Comparison of ENCODE assay signal across 7 cellular contexts in the genomic region with DNA sequence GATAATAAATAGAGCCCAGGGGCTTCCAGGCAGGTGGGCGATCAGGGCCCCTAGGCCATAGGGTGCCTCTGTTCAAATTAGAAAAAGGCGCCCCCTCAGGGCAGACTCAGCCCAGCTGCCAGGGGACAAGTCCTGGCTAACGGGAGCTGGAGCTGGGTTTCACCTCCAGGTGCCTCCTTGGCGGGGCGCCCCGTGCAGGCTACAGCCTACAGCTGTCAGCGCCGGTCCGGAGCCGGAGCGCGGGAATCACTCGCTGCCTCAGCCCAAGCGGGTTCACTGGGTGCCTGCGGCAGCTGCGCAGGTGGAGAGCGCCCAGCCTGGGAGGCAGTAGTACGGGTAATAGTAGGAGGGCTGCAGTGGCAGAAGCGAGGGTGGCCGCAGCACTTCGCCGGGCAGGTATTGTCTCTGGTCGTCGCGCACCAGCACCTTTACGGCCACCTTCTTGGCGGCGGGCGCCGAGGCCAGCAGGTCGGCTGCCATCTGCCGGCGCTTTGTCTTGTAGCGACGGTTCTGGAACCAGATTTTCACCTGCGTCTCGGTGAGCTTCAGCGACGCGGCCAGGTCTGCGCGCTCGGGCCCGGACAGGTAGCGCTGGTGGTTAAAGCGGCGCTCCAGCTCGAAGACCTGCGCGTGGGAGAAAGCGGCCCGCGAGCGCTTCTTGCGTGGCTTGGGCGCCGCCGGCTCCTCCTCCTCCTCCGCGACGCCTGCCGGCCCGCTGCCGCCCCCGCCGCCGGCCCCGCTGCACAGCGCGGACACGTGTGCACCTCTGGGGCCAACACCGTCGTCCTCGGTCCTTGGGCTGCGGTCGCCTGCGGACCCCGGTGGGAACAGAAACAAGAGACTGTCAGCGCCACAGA. TPM values are rescaled to one million over a fixed set of nuclear protein-coding genes. Genes with fewer than 3 reads are reported as not detected.
DNase-seq lines count a peak whose midpoint lies in the region; FAIRE-seq and TF ChIP-seq lines count a peak whose summit lies in the region.

No MANE protein-coding gene starts in this region.

- no peaks in the 10 kb centered on the region for H4K20me1 ChIP-seq in neural cell (ENCODE audit: insufficient read depth)

- no peak for TF ChIP-seq POLR2A in GM12892 (IDR thresholded peaks at IDR 0.05; ENCODE audit: low read depth, low read length)

- H3K9me3 ChIP-seq in duodenal mucosa (ENCODE audit: control insufficient read depth in 1 of 2, low read length in 2 of 2) = no peaks in the 10 kb centered on the region
- peaks cover 14% of the 10 kb centered on the region for H3K9me3 ChIP-seq in neural cell (ENCODE audit: low read length)

- no peak for FAIRE-seq in GM12892 (lab: Jason Lieb, UNC)

- H3K9ac ChIP-seq in duodenal mucosa (ENCODE audit: low read depth in 1 of 2, low read length in 2 of 2) = no peak overlapping the region
- H3K9ac ChIP-seq in neural cell (ENCODE audit: low read length) = peak overlapping the region; percentile 9

- no peak for TF ChIP-seq EP300 in neural cell (conservative IDR thresholded peaks at IDR 0.05; ENCODE audit: poor library complexity, severe bottlenecking)

- no peaks in the 10 kb centered on the region for H3K79me2 ChIP-seq in neural cell (replicated peaks; ENCODE audit: insufficient read depth, low read length)

- peak; percentile 73 for TF ChIP-seq RAD21 in neural cell (conservative IDR thresholded peaks at IDR 0.05)

- POLR2A ChIA-PET in HEK293T (lab: Yijun Ruan, JAX) = no interaction called here

- TF ChIP-seq CTCF in neural cell (IDR thresholded peaks at IDR 0.05; ENCODE audit: poor library complexity, severe bottlenecking) = peak; percentile 80

- DNase-seq in GM12892 (ENCODE audit: insufficient read length) = peak; percentile 31
- peak; percentile 31 for DNase-seq in HuH-7.5 (ENCODE audit: low spot score)
- no peak for DNase-seq in DMS153 (lab: John Stamatoyannopoulos, UW)
- no peak for DNase-seq in iPS-NIHi11 (ENCODE audit: low spot score)
- DNase-seq in HEK293T (ENCODE audit: extremely low spot score) = no peak

- no peak overlapping the region for H3K27ac ChIP-seq in duodenal mucosa (ENCODE audit: low read depth, low read length)
- H3K27ac ChIP-seq in neural cell (ENCODE audit: low read length) = no peak overlapping the region

- H3F3A ChIP-seq in neural cell (ENCODE audit: insufficient read depth, low read length, poor library complexity, severe bottlenecking) = no peaks in the 10 kb centered on the region

- H3K4me1 ChIP-seq in duodenal mucosa (ENCODE audit: control insufficient read depth in 1 of 2, insufficient read depth in 2 of 2, low read length in 2 of 2) = peaks cover 4 to 21% of the 10 kb centered on the region in 2 donors

- no peaks in the 10 kb centered on the region for H3K9me2 ChIP-seq in neural cell (ENCODE audit: insufficient read depth, low read length)

- no peaks in the 10 kb centered on the region for H3K36me3 ChIP-seq in duodenal mucosa (ENCODE audit: control insufficient read depth in 1 of 2, insufficient read depth in 2 of 2, low read length in 2 of 2)
- H3K36me3 ChIP-seq in neural cell (ENCODE audit: insufficient read depth, low read length) = no peaks in the 10 kb centered on the region

- CTCF ChIA-PET in HEK293T (lab: Yijun Ruan, JAX) = no interaction called here

- H2AFZ ChIP-seq in neural cell (ENCODE audit: low read depth, low read length) = no peak overlapping the region

- H3K27me3 ChIP-seq in duodenal mucosa (ENCODE audit: control insufficient read depth in 1 of 2, insufficient read depth in 2 of 2, low read length in 2 of 2) (peaks cover 89 to 91% of the 10 kb centered on the region in 2 donors), neural cell (ENCODE audit: insufficient read depth, low read depth, low read length) (peaks cover 100% of the 10 kb centered on the region)

- peak overlapping the region; percentile 36 to 41 for H3K4me3 ChIP-seq in duodenal mucosa (ENCODE audit: low read depth in 1 of 2, low read length in 2 of 2)
- H3K4me3 ChIP-seq in neural cell (ENCODE audit: low read length) = peak overlapping the region; percentile 64

- peak overlapping the region; percentile 56 for H3K4me2 ChIP-seq in neural cell (ENCODE audit: low read length)

TF ChIP-seq in neural cell, 6 proteins besides CTCF, POLR2A, EP300 and RAD21:
- peak; percentile 89 for TF ChIP-seq SMC3 (conservative IDR thresholded peaks at IDR 0.05; ENCODE audit: poor library complexity)
- TF ChIP-seq TAF1 (IDR thresholded peaks at IDR 0.05; ENCODE audit: low read depth) = no peak
- TF ChIP-seq EZH2 (IDR thresholded peaks at IDR 0.05; ENCODE audit: borderline replicate concordance, insufficient read depth, low read length, poor library complexity, severe bottlenecking) = peak; percentile 62
- TF ChIP-seq MXI1 (conservative IDR thresholded peaks at IDR 0.05; ENCODE audit: poor library complexity, severe bottlenecking) = peak; percentile 8
- TF ChIP-seq, protein P1, sequence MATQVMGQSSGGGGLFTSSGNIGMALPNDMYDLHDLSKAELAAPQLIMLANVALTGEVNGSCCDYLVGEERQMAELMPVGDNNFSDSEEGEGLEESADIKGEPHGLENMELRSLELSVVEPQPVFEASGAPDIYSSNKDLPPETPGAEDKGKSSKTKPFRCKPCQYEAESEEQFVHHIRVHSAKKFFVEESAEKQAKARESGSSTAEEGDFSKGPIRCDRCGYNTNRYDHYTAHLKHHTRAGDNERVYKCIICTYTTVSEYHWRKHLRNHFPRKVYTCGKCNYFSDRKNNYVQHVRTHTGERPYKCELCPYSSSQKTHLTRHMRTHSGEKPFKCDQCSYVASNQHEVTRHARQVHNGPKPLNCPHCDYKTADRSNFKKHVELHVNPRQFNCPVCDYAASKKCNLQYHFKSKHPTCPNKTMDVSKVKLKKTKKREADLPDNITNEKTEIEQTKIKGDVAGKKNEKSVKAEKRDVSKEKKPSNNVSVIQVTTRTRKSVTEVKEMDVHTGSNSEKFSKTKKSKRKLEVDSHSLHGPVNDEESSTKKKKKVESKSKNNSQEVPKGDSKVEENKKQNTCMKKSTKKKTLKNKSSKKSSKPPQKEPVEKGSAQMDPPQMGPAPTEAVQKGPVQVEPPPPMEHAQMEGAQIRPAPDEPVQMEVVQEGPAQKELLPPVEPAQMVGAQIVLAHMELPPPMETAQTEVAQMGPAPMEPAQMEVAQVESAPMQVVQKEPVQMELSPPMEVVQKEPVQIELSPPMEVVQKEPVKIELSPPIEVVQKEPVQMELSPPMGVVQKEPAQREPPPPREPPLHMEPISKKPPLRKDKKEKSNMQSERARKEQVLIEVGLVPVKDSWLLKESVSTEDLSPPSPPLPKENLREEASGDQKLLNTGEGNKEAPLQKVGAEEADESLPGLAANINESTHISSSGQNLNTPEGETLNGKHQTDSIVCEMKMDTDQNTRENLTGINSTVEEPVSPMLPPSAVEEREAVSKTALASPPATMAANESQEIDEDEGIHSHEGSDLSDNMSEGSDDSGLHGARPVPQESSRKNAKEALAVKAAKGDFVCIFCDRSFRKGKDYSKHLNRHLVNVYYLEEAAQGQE (IDR thresholded peaks at IDR 0.05; ENCODE audit: borderline replicate concordance) = no peak
TF ChIP-seq in neural cell: peak in this region for 3.

TF ChIP-seq in HEK293T, 16 proteins besides CTCF, POLR2A, EP300 and RAD21:
- TF ChIP-seq ELF4 (IDR thresholded peaks at IDR 0.05) = no peak
- TF ChIP-seq FOXM1 (IDR thresholded peaks at IDR 0.05; ENCODE audit: borderline replicate concordance) = no peak
- no peak for TF ChIP-seq ARNT (IDR thresholded peaks at IDR 0.05)
- TF ChIP-seq SUZ12 (IDR thresholded peaks at IDR 0.05) = no peak
- TF ChIP-seq FOXK2 (IDR thresholded peaks at IDR 0.05) = no peak
- no peak for TF ChIP-seq BHLHE40 (IDR thresholded peaks at IDR 0.05; ENCODE audit: borderline replicate concordance)
- TF ChIP-seq, protein P2, sequence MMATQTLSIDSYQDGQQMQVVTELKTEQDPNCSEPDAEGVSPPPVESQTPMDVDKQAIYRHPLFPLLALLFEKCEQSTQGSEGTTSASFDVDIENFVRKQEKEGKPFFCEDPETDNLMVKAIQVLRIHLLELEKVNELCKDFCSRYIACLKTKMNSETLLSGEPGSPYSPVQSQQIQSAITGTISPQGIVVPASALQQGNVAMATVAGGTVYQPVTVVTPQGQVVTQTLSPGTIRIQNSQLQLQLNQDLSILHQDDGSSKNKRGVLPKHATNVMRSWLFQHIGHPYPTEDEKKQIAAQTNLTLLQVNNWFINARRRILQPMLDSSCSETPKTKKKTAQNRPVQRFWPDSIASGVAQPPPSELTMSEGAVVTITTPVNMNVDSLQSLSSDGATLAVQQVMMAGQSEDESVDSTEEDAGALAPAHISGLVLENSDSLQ (IDR thresholded peaks at IDR 0.05) = no peak

RNA-seq across cellular contexts. Expression of a gene that starts 2.4 kb away (rescaled TPM):
- polyA plus RNA-seq in GM12892 (2012; ENCODE audit: missing spikeins) = not detected
- polyA plus RNA-seq in neural cell = not detected in 2 replicates
- not detected in 2 replicates for polyA minus RNA-seq in neural cell

RNA-seq across cellular contexts. Expression of a gene that starts 57.8 kb away (rescaled TPM):
- 19.9 TPM for polyA plus RNA-seq in GM12892 (2012; ENCODE audit: missing spikeins)
- 60.5 and 60.7 TPM in 2 replicates for polyA plus RNA-seq in neural cell
- polyA minus RNA-seq in neural cell = 42.4 and 44.7 TPM in 2 replicates

Comparison
In these comparisons a context has a peak if more than half of its experiments do, and no peak if none do; other contexts are left out.
1. DNase-seq: peak in GM12892 (single experiment) and HuH-7.5 (single experiment); none in DMS153 (single experiment), iPS-NIHi11 (single experiment) and HEK293T (single experiment).